Comparison of ENCODE assay signal across 17 cellular contexts in genomic region chr2:149703281-149703680, GRCh38.
DNase-seq lines count a peak whose midpoint lies in the region; ATAC-seq, FAIRE-seq and TF ChIP-seq lines count a peak whose summit lies in the region.
"Had no signal": no experiment of that assay in that cellular context is flagged by ENCODE, and none has a peak within 500 bp of the region (broad histone marks: within the 10 kb centered on the region; RNA-seq: fewer than 3 reads in every experiment).

No MANE protein-coding gene starts in this region.

- POLR2A ChIA-PET in IMR-90 (lab: Charles Lee; ENCODE audit: unreplicated experiment), result no interaction called here
- POLR2A ChIA-PET in PC-9 (lab: Charles Lee; ENCODE audit: unreplicated experiment), result interaction anchor here (0.6 kb wide), 1 partner anchor 850 kb away, joined by 4 read pairs; no protein-coding TSS in a partner anchor

- H3K9me3 ChIP-seq in IMR-90 (ENCODE audit: control insufficient read depth, insufficient read depth, low read length), result no peaks in the 10 kb centered on the region
- no peaks in the 10 kb centered on the region for H3K9me3 ChIP-seq in PC-9 (ENCODE audit: insufficient read depth, low read depth)
- H3K9me3 ChIP-seq: HAP-1 had no signal

- no peak overlapping the region for H3K4ac ChIP-seq in IMR-90 (ENCODE audit: low read depth, low read length)

- H3K4me1 ChIP-seq in IMR-90 (ENCODE audit: control insufficient read depth, insufficient read depth, low read length) (no peaks in the 10 kb centered on the region), PC-9 (replicated peaks; ENCODE audit: insufficient read depth) (no peaks in the 10 kb centered on the region)
- H3K4me1 ChIP-seq: HAP-1 had no signal

- no peak overlapping the region for H2AFZ ChIP-seq in IMR-90 (replicated peaks; ENCODE audit: low read length, poor library complexity)
- no peak overlapping the region for H2AFZ ChIP-seq in PC-9

- H3K27me3 ChIP-seq in IMR-90 (ENCODE audit: control insufficient read depth, insufficient read depth, low read length) (no peaks in the 10 kb centered on the region), bronchial epithelial cell (ENCODE audit: control insufficient read depth, insufficient read depth, low read length) (no peaks in the 10 kb centered on the region), PC-9 (ENCODE audit: insufficient read depth, low read depth) (no peaks in the 10 kb centered on the region)

- TF ChIP-seq CTCF in IMR-90 (conservative IDR thresholded peaks at IDR 0.05; ENCODE audit: low read depth, low read length) (no peak), bronchial epithelial cell (IDR thresholded peaks at IDR 0.05; ENCODE audit: insufficient read depth, low read length, severe bottlenecking) (no peak), PC-9 (conservative IDR thresholded peaks at IDR 0.05) (no peak)

- H3K56ac ChIP-seq in IMR-90 (ENCODE audit: extremely low read depth, insufficient read depth, low read length), result no peak overlapping the region

- H2BK5ac ChIP-seq in IMR-90 (ENCODE audit: low read depth, low read length, poor library complexity, severe bottlenecking), result peak overlapping the region; percentile 37

- BruUV-seq in IMR-90 (replicated peaks; lab: Mats Ljungman, UMichigan), result no TSS peak
- BruUV-seq in PC-9 (replicated peaks; lab: Mats Ljungman, UMichigan), result no TSS peak

- no peaks in the 10 kb centered on the region for H3K9me1 ChIP-seq in IMR-90 (ENCODE audit: insufficient read depth, low read length)

- in situ Hi-C loops in IMR-90 (cut with MboI; ENCODE audit: low sequenced_read_pairs), result no loop called here

- H4K20me1 ChIP-seq in IMR-90 (ENCODE audit: insufficient read depth, low read length) (no peaks in the 10 kb centered on the region), PC-9 (ENCODE audit: insufficient read depth) (no peaks in the 10 kb centered on the region)

- CTCF ChIA-PET in IMR-90 (lab: Yijun Ruan, JAX), result no interaction called here
- CTCF ChIA-PET in PC-9 (lab: Charles Lee), result no interaction called here

- H2BK15ac ChIP-seq in IMR-90 (ENCODE audit: low read depth, low read length), result peak overlapping the region; percentile 25; the same call in 1 of the 3 replicates

- H3K23ac ChIP-seq in IMR-90 (ENCODE audit: low read depth, low read length), result no peak overlapping the region

- no peaks in the 10 kb centered on the region for H3K79me1 ChIP-seq in IMR-90 (ENCODE audit: low read depth in 1 of 2, low read length in 2 of 2)

- DNase-seq in Daoy (ENCODE audit: low read depth) (peak; percentile 13), IMR-90 (peak; percentile 67), bronchial epithelial cell (ENCODE audit: low read depth) (peak; percentile 40), glomerular endothelial cell (ENCODE audit: extremely low read depth, low read depth, low spot score) (peak; percentile 45), NCI-H2196 treated with DMSO at 0.1 percent for 48 hours (lab: John Stamatoyannopoulos, UW; ENCODE audit: unreplicated experiment) (no peak), NCI-H446 treated with DMSO at 0.1 percent for 48 hours (lab: John Stamatoyannopoulos, UW) (no peak), H4 (ENCODE audit: low spot score) (no peak), PC-9 (no peak)
- DNase-seq: COR-L47, DMS153, NCI-H1048, NCI-H146, NCI-H2081, NCI-H524 had no signal

- H3K4me3 ChIP-seq in IMR-90 (ENCODE audit: insufficient read depth, low read depth, low read length) (no peak overlapping the region), bronchial epithelial cell (ENCODE audit: low read depth, low read length) (no peak overlapping the region), PC-9 (no peak overlapping the region)
- H3K4me3 ChIP-seq: HAP-1 had no signal

- no peak overlapping the region for H4K91ac ChIP-seq in IMR-90 (ENCODE audit: insufficient read depth, low read depth, low read length)

- H4K5ac ChIP-seq in IMR-90 (ENCODE audit: low read depth, low read length), result peak overlapping the region; percentile 5; the same call in 1 of the 2 replicates

- H3K36me3 ChIP-seq in IMR-90 (ENCODE audit: control insufficient read depth, insufficient read depth, low read length) (no peaks in the 10 kb centered on the region), bronchial epithelial cell (ENCODE audit: control insufficient read depth, insufficient read depth, low read length) (no peaks in the 10 kb centered on the region), PC-9 (ENCODE audit: low read depth) (no peaks in the 10 kb centered on the region)
- H3K36me3 ChIP-seq: HAP-1 had no signal

- TF ChIP-seq POLR2A in IMR-90 (IDR thresholded peaks at IDR 0.05; ENCODE audit: low read depth, low read length), result no peak

- H3K9me2 ChIP-seq in PC-9 (ENCODE audit: insufficient read depth), result no peaks in the 10 kb centered on the region

- no peak overlapping the region for H2AK9ac ChIP-seq in IMR-90 (replicated peaks; ENCODE audit: low read depth, low read length, poor library complexity)

- TF ChIP-seq RAD21 in IMR-90 (IDR thresholded peaks at IDR 0.05; ENCODE audit: low read length), result no peak

- dilution Hi-C loops in IMR-90 (cut with HindIII; ENCODE audit: low sequenced_read_pairs, unreplicated experiment), result no loop called here

- H4K8ac ChIP-seq in IMR-90 (ENCODE audit: low read depth in 2 of 2, low read length in 2 of 2), result no peak overlapping the region

- H2AK5ac ChIP-seq in IMR-90 (ENCODE audit: low read depth, low read length), result 0 out of 2 replicates have a peak overlapping the region, but pooled peaks have one; percentile 30

- WGBS in IMR-90 (ENCODE audit: extremely low coverage in 2 of 2, insufficient read length in 1 of 2), 2 experiments, result no CpG with 5 or more reads among the region's 2 CpGs

- ATAC-seq in IMR-90 (ENCODE audit: low read depth), result no peak
- ATAC-seq: Right ventricle myocardium inferior had no signal

- H3F3A ChIP-seq in PC-9 (ENCODE audit: insufficient read depth, low read depth), result no peaks in the 10 kb centered on the region

- no peak overlapping the region for H3K27ac ChIP-seq in IMR-90 (ENCODE audit: insufficient read depth, low read length)
- H3K27ac ChIP-seq in PC-9, result no peak overlapping the region
- H3K27ac ChIP-seq: KMS-11 had no signal

- H3K14ac ChIP-seq in IMR-90 (replicated peaks; ENCODE audit: low read depth, low read length), result no peak overlapping the region

- intact Hi-C loops in IMR-90 (cut with micrococcal nuclease), result no loop called here
- intact Hi-C loops in PC-9 (cut with micrococcal nuclease; ENCODE audit: unreplicated experiment), result no loop called here

- no peak for FAIRE-seq in bronchial epithelial cell (lab: Jason Lieb, UNC)

- H3K9ac ChIP-seq in IMR-90 (ENCODE audit: low read depth, low read length), result no peak overlapping the region
- H3K9ac ChIP-seq: KMS-11 had no signal

- H2BK120ac ChIP-seq in IMR-90 (ENCODE audit: low read depth, low read length), result no peak overlapping the region

- no peaks in the 10 kb centered on the region for H3K79me2 ChIP-seq in PC-9 (ENCODE audit: low read depth)

- H3K4me2 ChIP-seq in IMR-90 (ENCODE audit: low read depth, low read length) (no peak overlapping the region), PC-9 (no peak overlapping the region)
- H3K4me2 ChIP-seq: KMS-11 had no signal

- H3K18ac ChIP-seq in IMR-90 (ENCODE audit: low read depth, low read length), result no peak overlapping the region

- no peak overlapping the region for H2BK20ac ChIP-seq in IMR-90 (ENCODE audit: low read depth, low read length)

TF ChIP-seq in IMR-90, 13 proteins besides CTCF, POLR2A, EP300 and RAD21:
- TF ChIP-seq MAFK (IDR thresholded peaks at IDR 0.05; ENCODE audit: low read depth, low read length) (no peak), RCOR1 (IDR thresholded peaks at IDR 0.05; ENCODE audit: insufficient replicate concordance, low read length) (no peak), NFE2L2 (IDR thresholded peaks at IDR 0.05; ENCODE audit: low read depth, low read length) (no peak), BHLHE40 (IDR thresholded peaks at IDR 0.05; ENCODE audit: low read depth, low read length) (no peak), CHD1 (IDR thresholded peaks at IDR 0.05; ENCODE audit: low read depth, low read length) (no peak), ELK1 (IDR thresholded peaks at IDR 0.05; ENCODE audit: borderline replicate concordance, low read depth, low read length) (no peak), FOS (IDR thresholded peaks at IDR 0.05; ENCODE audit: low read depth, low read length) (no peak), SMC3 (IDR thresholded peaks at IDR 0.05; ENCODE audit: low read depth, low read length) (no peak), MXI1 (IDR thresholded peaks at IDR 0.05; ENCODE audit: borderline replicate concordance, low read depth, low read length) (no peak), USF2 (IDR thresholded peaks at IDR 0.05; ENCODE audit: low read depth, low read length) (no peak), RFX5 (IDR thresholded peaks at IDR 0.05; ENCODE audit: low read depth, low read length) (no peak), CEBPB (IDR thresholded peaks at IDR 0.05; ENCODE audit: low read depth, low read length) (no peak), MAZ (IDR thresholded peaks at IDR 0.05; ENCODE audit: borderline replicate concordance, low read depth, low read length) (no peak)

Comparison
In these comparisons a context has a peak if more than half of its experiments do, and no peak if none do; other contexts are left out.
1. DNase-seq: peak in Daoy (single experiment), IMR-90 (single experiment), bronchial epithelial cell (single experiment) and glomerular endothelial cell (single experiment); none in NCI-H2196 treated with DMSO at 0.1 percent for 48 hours (single experiment), NCI-H446 treated with DMSO at 0.1 percent for 48 hours (single experiment), H4 (single experiment) and PC-9 (0 of 2).